Comparison of ENCODE assay signal across 24 cellular contexts in genomic region chr5:149235841-149236240, GRCh38. TPM values are rescaled to one million over a fixed set of nuclear protein-coding genes. Genes with fewer than 3 reads are reported as not detected.
"Had no signal": no experiment of that assay in that cellular context is flagged by ENCODE, and none has a peak within 500 bp of the region (broad histone marks: within the 10 kb centered on the region; RNA-seq: fewer than 3 reads in every experiment).

No MANE protein-coding gene starts in this region.

- H3K9me3 ChIP-seq: gastroesophageal sphincter, pancreas, transverse colon, vagina had no signal

- H2AFZ ChIP-seq: hepatocyte, neural progenitor cell had no signal

- H3K27me3 ChIP-seq: brain microvascular endothelial cell, dorsolateral prefrontal cortex, gastroesophageal sphincter, pancreas, vagina had no signal

- H3K4me2 ChIP-seq: hepatocyte, neural progenitor cell had no signal

- H3K27ac Mint-ChIP-seq: activated B cell treated with CpG ODN at 0.5 μM for 24 hours; activated CD4-positive, alpha-beta T cell treated with anti-CD3 and anti-CD28 coated beads, Interleukin-2, amount 10 ng/mL, durations not matched to agents 7 days and 5 days; activated T-helper 17 cell treated with anti-CD3 and anti-CD28 coated beads, Interleukin-2, amount 50 U/mL, for 72 hours; endodermal cell; mesothelial cell of epicardium; neural progenitor cell had no signal

- H3K79me2 ChIP-seq: hepatocyte had no signal

- ATAC-seq: activated T-helper 17 cell treated with anti-CD3 and anti-CD28 coated beads, Interleukin-2, amount 50 U/mL, for 72 hours; gastroesophageal sphincter; pancreas had no signal

- H3K36me3 Mint-ChIP-seq: mesothelial cell of epicardium, naive B cell, neural progenitor cell had no signal

- H3K4me1 ChIP-seq: gastroesophageal sphincter, neural progenitor cell, pancreas, transverse colon, vagina had no signal

- H3K27ac ChIP-seq: brain microvascular endothelial cell, dorsolateral prefrontal cortex, gastroesophageal sphincter, hepatocyte, neural progenitor cell, pancreas, skin epidermis, transverse colon, vagina had no signal

- H3K4me3 Mint-ChIP-seq: activated B cell treated with CpG ODN at 0.5 μM for 24 hours; activated CD4-positive, alpha-beta T cell treated with anti-CD3 and anti-CD28 coated beads, Interleukin-2, amount 10 ng/mL, durations not matched to agents 7 days and 5 days; activated T-helper 17 cell treated with anti-CD3 and anti-CD28 coated beads, Interleukin-2, amount 50 U/mL, for 72 hours; endodermal cell; mesothelial cell of epicardium; naive B cell; neural progenitor cell had no signal

- H3K4me1 Mint-ChIP-seq: activated T-helper 17 cell treated with anti-CD3 and anti-CD28 coated beads, Interleukin-2, amount 50 U/mL, for 72 hours; endodermal cell; mesothelial cell of epicardium; neural progenitor cell had no signal

- FAIRE-seq: pancreas, TTC549 had no signal

- H3K9me3 Mint-ChIP-seq: activated B cell treated with CpG ODN at 0.5 μM for 24 hours; activated CD4-positive, alpha-beta T cell treated with anti-CD3 and anti-CD28 coated beads, Interleukin-2, amount 10 ng/mL, durations not matched to agents 7 days and 5 days; activated T-helper 17 cell treated with anti-CD3 and anti-CD28 coated beads, Interleukin-2, amount 50 U/mL, for 72 hours; endodermal cell; mesothelial cell of epicardium; neural progenitor cell had no signal

- H3K9ac ChIP-seq: neural progenitor cell had no signal

- H3K4me3 ChIP-seq: dorsolateral prefrontal cortex, gastroesophageal sphincter, hepatocyte, neural progenitor cell, pancreas, skin epidermis, transverse colon, vagina had no signal

- H3K36me3 ChIP-seq: neural progenitor cell, pancreas, transverse colon, vagina had no signal

- DNase-seq: activated B cell treated with CpG ODN at 0.5 μM for 24 hours; activated CD4-positive, alpha-beta T cell treated with anti-CD3 and anti-CD28 coated beads, Interleukin-2, amount 10 ng/mL, durations not matched to agents 7 days and 5 days; activated CD8-positive, alpha-beta memory T cell treated with anti-CD3 and anti-CD28 coated beads for 24 hours; activated naive CD4-positive, alpha-beta T cell treated with Interleukin-2 at 50 U/mL for 16 hours; brain microvascular endothelial cell; endodermal cell; islet precursor cell; naive B cell; pancreas; retina; stimulated activated CD4-positive, alpha-beta T cell treated with anti-CD3 and anti-CD28 coated beads, Interleukin-15, amount 100 ng/mL, for 24 hours; stimulated activated CD4-positive, alpha-beta T cell treated with anti-CD3 and anti-CD28 coated beads, Interleukin-4, amount 100 ng/mL, for 1 hour; stimulated activated naive CD4-positive, alpha-beta T cell; transverse colon had no signal

RNA-seq across cellular contexts. Expression of gene AFAP1L1, which starts 35.8 kb away (rescaled TPM):
- total RNA-seq: activated B cell treated with CpG ODN at 0.5 μM for 24 hours; activated CD4-positive, alpha-beta T cell treated with anti-CD3 and anti-CD28 coated beads, Interleukin-2, amount 10 ng/mL, durations not matched to agents 7 days and 5 days; T-helper 2 cell treated with Interferon-gamma antibody and Interleukin-4, amounts not matched to agents 100 ng/mL and 5 ng/mL, for 36 hours had no signal
